34 cellular contexts compared by ENCODE assay signal in the genomic region with DNA sequence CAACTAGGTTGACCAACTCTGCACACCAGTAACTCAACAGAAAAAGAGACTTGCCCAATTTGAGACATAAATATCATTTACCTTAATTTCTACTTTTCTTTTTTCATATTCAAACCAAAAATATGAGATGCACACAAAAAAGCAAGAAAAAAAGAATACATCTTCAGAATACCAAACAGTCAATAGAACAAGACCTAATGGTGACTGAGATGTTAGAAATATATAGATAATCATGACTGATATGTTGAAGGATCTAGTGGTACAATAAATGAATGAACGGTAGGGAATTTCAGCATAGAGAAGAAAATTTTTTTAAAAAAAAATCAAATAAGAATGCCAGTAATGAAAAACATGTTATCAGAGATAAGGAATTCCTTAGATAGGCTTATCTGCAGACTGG.
"Had no signal": no experiment of that assay in that cellular context is flagged by ENCODE, and none has a peak within 500 bp of the region (broad histone marks: within the 10 kb centered on the region; RNA-seq: fewer than 3 reads in every experiment).

No MANE protein-coding gene starts in this region.

- DNase-seq: Karpas-422, Kasumi-1, MG63, MM.1S, MV-4-11, NCI-H1048, NCI-H1092, NCI-H1092 treated with DMSO at 0.1 percent for 48 hours, NCI-H1105, NCI-H1105 treated with DMSO at 0.1 percent for 48 hours, NCI-H1417, NCI-H1417 treated with DMSO at 0.1 percent for 48 hours, NCI-H1436, NCI-H1436 treated with DMSO at 0.1 percent for 48 hours, NCI-H146, NCI-H1694, NCI-H1694 treated with DMSO at 0.1 percent for 48 hours, NCI-H187, NCI-H187 treated with DMSO at 0.1 percent for 48 hours, NCI-H1930, NCI-H2029, NCI-H2029 treated with DMSO at 0.1 percent for 48 hours, NCI-H2081, NCI-H2081 treated with DMSO at 0.1 percent for 48 hours, NCI-H2107, NCI-H2171, NCI-H2171 treated with DMSO at 0.1 percent for 48 hours, NCI-H2227 treated with DMSO at 0.1 percent for 48 hours, NCI-H226, NCI-H345, NCI-H446, NCI-H446 treated with DMSO at 0.1 percent for 48 hours, NCI-H510A, NCI-H510A treated with DMSO at 0.1 percent for 48 hours had no signal

- H3K4me3 ChIP-seq: MG63 had no signal

- H3K27me3 ChIP-seq: MG63 had no signal

- H3K36me3 ChIP-seq: MG63 had no signal
